ENCODE assay signal across 9 cellular contexts in the genomic region with DNA sequence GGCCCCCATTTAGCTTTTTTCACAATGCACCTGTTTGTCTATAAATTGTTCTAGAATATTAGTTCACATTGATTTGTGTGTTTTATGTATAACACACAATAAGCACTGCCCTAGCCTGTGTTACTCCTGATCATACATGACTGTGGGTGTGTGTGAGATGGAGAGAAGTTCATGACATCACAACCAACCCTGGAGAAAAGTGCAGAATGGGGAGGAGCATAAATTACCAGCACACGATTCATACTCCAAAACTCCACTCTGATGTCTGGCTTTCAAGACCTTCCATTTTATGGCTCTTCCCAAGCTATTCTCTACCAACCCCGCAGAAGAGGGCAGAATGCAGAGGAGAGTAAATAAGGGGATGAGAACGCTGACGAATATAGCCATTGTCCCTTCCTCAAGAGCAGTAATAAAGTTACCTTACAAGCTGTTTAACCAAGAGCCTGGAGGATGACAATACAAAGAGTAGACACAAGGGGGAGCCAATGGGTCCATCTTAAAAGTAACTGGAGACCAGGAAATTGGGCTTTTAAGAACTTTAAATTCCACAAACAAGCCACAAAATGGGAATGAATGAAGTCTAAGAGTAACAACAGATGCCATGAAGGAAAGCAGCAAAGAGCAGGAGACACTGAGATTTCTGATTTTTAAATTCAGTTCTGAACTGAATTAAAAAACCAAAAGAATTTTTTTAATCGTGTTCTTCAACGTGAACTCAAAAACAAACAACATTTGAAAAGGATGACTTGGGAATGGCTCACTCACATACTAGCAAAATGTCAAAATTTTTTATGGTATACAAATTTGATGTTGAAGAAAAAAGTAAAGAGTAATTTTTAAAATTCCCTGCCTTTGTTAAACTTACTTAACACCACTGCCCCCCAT.
A peak's percentile ranks its signal among the peaks of the same experiment; 100 is the strongest.
DNase-seq lines count a peak whose midpoint lies in the region; TF ChIP-seq lines count a peak whose summit lies in the region.
"Had no signal": no experiment of that assay in that cellular context is flagged by ENCODE, and none has a peak within 500 bp of the region (broad histone marks: within the 10 kb centered on the region; RNA-seq: fewer than 3 reads in every experiment).

No MANE protein-coding gene starts in this region.

- H3K4me3 ChIP-seq in thyroid gland (replicated peaks in 1 of 3), result no peak overlapping the region
- H3K4me3 ChIP-seq: BLaER1 treated with 17β-estradiol and CSF1 and Interleukin-3, amounts not matched to agents 10 nM and 100 nM had no signal

- DNase-seq in NCI-H2081 (lab: John Stamatoyannopoulos, UW), result peak; percentile 44 to 53
- no peak for DNase-seq in NCI-H2081 treated with DMSO at 0.1 percent for 48 hours (lab: John Stamatoyannopoulos, UW)
- DNase-seq in HCEC 1CT, result peak; percentile 55
- peak; percentile 61 for DNase-seq in NCI-H2227 (lab: John Stamatoyannopoulos, UW; ENCODE audit: unreplicated experiment)
- DNase-seq in amniotic epithelial cell (ENCODE audit: low read depth), result peak; percentile 65
- peak; percentile 38 for DNase-seq in iPS-NIHi7 (ENCODE audit: extremely low spot score)
- DNase-seq in thyroid gland, result peak; percentile 41 to 45
- no peak for DNase-seq in C1 segment of cervical spinal cord (lab: John Stamatoyannopoulos, UW)

- no peaks in the 10 kb centered on the region for H3K27me3 ChIP-seq in thyroid gland
- H3K27me3 ChIP-seq: BLaER1 treated with 17β-estradiol and CSF1 and Interleukin-3, amounts not matched to agents 10 nM and 100 nM had no signal

- no peak for TF ChIP-seq POLR2A in thyroid gland (IDR thresholded peaks at IDR 0.05)

- no peak overlapping the region for H3K27ac ChIP-seq in thyroid gland
- H3K27ac ChIP-seq: BLaER1 treated with 17β-estradiol and CSF1 and Interleukin-3, amounts not matched to agents 10 nM and 100 nM had no signal

- no peaks in the 10 kb centered on the region for H3K9me3 ChIP-seq in thyroid gland
- H3K9me3 ChIP-seq: BLaER1 treated with 17β-estradiol and CSF1 and Interleukin-3, amounts not matched to agents 10 nM and 100 nM had no signal

- no peaks in the 10 kb centered on the region for H3K36me3 ChIP-seq in thyroid gland
- H3K36me3 ChIP-seq: BLaER1 treated with 17β-estradiol and CSF1 and Interleukin-3, amounts not matched to agents 10 nM and 100 nM had no signal

- WGBS in thyroid gland, 2 donors, result 45 to 49% methylated on average over 6 of the region's 6 CpGs

- peak; percentile 26 to 84 (median 72) for TF ChIP-seq CTCF in thyroid gland (IDR thresholded peaks at IDR 0.05)

- intact Hi-C loops in thyroid gland (cut with DNase I), result no loop called here

- H3K4me1 ChIP-seq in thyroid gland, result peaks cover 9 to 21% of the 10 kb centered on the region in 2 donors

Comparison
In these comparisons a context has a peak if more than half of its experiments do, and no peak if none do; other contexts are left out.
1. DNase-seq: peak in NCI-H2081 (2 of 2), HCEC 1CT (single experiment), NCI-H2227 (single experiment), amniotic epithelial cell (single experiment), iPS-NIHi7 (single experiment) and thyroid gland (2 of 2); none in NCI-H2081 treated with DMSO at 0.1 percent for 48 hours (single experiment) and C1 segment of cervical spinal cord (0 of 14).